In the genomic region with DNA sequence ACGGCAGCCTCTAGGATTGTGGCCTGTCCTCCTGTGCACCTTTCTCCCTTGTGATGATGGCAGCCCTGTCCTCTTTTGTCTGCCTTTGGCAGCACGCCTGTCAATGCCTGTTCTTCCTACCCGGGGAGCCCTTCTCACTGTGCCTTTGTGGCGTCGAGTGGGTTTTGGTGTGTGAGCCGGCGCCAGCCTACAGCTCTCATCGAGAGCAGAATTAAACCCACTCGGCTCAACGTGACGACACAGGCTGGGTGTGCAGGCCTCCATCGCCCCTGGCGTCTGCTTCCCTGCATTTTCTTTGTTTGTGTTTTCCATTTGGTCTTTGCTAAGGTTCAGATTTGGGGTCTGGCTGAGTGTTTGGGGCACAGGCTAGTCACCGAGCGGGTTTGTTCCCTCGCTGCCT, we compare ENCODE assay signal across 1 cellular context.
TF ChIP-seq lines count a peak whose summit lies in the region.

No MANE protein-coding gene starts in this region.

TF ChIP-seq in HepG2, 621 proteins besides CTCF, POLR2A, EP300 and RAD21:
- TF ChIP-seq, protein P1, sequence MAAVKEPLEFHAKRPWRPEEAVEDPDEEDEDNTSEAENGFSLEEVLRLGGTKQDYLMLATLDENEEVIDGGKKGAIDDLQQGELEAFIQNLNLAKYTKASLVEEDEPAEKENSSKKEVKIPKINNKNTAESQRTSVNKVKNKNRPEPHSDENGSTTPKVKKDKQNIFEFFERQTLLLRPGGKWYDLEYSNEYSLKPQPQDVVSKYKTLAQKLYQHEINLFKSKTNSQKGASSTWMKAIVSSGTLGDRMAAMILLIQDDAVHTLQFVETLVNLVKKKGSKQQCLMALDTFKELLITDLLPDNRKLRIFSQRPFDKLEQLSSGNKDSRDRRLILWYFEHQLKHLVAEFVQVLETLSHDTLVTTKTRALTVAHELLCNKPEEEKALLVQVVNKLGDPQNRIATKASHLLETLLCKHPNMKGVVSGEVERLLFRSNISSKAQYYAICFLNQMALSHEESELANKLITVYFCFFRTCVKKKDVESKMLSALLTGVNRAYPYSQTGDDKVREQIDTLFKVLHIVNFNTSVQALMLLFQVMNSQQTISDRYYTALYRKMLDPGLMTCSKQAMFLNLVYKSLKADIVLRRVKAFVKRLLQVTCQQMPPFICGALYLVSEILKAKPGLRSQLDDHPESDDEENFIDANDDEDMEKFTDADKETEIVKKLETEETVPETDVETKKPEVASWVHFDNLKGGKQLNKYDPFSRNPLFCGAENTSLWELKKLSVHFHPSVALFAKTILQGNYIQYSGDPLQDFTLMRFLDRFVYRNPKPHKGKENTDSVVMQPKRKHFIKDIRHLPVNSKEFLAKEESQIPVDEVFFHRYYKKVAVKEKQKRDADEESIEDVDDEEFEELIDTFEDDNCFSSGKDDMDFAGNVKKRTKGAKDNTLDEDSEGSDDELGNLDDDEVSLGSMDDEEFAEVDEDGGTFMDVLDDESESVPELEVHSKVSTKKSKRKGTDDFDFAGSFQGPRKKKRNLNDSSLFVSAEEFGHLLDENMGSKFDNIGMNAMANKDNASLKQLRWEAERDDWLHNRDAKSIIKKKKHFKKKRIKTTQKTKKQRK (IDR thresholded peaks at IDR 0.05; ENCODE audit: low read length), result no peak
- TF ChIP-seq PTBP1 (IDR thresholded peaks at IDR 0.05; ENCODE audit: low read depth, low read length, poor library complexity, severe bottlenecking) (no peak), NFIB (CRISPR knock-in tag; IDR thresholded peaks at IDR 0.05; ENCODE audit: borderline replicate concordance) (no peak), AGO2 (optimal IDR thresholded peaks at IDR 0.05; ENCODE audit: low read depth, low read length) (peak; percentile 10), TBL1XR1 (IDR thresholded peaks at IDR 0.05; ENCODE audit: borderline replicate concordance, low read length, partially characterized antibody) (no peak)
- TF ChIP-seq, protein P2, sequence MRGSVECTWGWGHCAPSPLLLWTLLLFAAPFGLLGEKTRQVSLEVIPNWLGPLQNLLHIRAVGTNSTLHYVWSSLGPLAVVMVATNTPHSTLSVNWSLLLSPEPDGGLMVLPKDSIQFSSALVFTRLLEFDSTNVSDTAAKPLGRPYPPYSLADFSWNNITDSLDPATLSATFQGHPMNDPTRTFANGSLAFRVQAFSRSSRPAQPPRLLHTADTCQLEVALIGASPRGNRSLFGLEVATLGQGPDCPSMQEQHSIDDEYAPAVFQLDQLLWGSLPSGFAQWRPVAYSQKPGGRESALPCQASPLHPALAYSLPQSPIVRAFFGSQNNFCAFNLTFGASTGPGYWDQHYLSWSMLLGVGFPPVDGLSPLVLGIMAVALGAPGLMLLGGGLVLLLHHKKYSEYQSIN (CRISPR knock-in tag; IDR thresholded peaks at IDR 0.05; ENCODE audit: borderline replicate concordance), result no peak
